In the genomic region with DNA sequence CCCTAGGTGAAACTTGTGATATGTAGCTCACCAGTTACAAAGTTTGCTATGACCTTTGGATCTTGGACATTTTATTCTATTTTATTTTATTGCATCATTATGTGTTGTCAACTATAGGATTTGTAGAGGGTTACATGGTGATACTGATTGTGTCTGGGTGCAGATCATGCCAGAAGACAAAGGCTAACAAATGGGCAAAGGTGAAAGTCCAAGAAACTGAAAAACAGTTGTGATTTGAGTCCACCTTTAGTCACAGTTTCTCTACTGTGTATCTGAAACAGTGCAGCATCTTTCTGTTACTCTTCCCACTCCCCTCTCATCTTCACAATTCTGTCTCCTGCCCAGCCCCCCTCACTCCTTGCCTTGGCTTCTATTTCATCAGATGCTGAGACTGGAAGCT, we compare ENCODE assay signal across 23 cellular contexts.
A peak's percentile ranks its signal among the peaks of the same experiment; 100 is the strongest.
DNase-seq lines count a peak whose midpoint lies in the region; ATAC-seq and TF ChIP-seq lines count a peak whose summit lies in the region.
"Had no signal": no experiment of that assay in that cellular context is flagged by ENCODE, and none has a peak within 500 bp of the region (broad histone marks: within the 10 kb centered on the region; RNA-seq: fewer than 3 reads in every experiment).

No MANE protein-coding gene starts in this region.

- H3K4me3 Mint-ChIP-seq in stimulated activated memory B cell treated with anti-CD40 and anti-IgM and Interleukin-4, amounts not matched to agents 10 μg/mL and 1 μg/mL and 100 μg/mL, for 72 hours = no peak overlapping the region
- H3K4me3 Mint-ChIP-seq: CD4-positive, alpha-beta T cell; HFFc6; IgD-negative memory B cell; T-cell had no signal

- H3K4me3 ChIP-seq in mucosa of descending colon = no peak overlapping the region
- H3K4me3 ChIP-seq in left lung = no peak overlapping the region
- H3K4me3 ChIP-seq: BLaER1 treated with 17β-estradiol and CSF1 and Interleukin-3, amounts not matched to agents 10 nM and 100 nM; HAP-1; SJCRH30 had no signal

- intact Hi-C loops in left colon (cut with DNase I, micrococcal nuclease) = no loop called here
- intact Hi-C loops in mucosa of descending colon (cut with DNase I, micrococcal nuclease) = no loop called here
- intact Hi-C loops in left lung (cut with DNase I) = no loop called here

- H3K27me3 ChIP-seq in left lung = no peaks in the 10 kb centered on the region
- H3K27me3 ChIP-seq: BLaER1 treated with 17β-estradiol and CSF1 and Interleukin-3, amounts not matched to agents 10 nM and 100 nM; SJCRH30 had no signal

- H3K4me1 Mint-ChIP-seq in stimulated activated memory B cell treated with anti-CD40 and anti-IgM and Interleukin-4, amounts not matched to agents 10 μg/mL and 1 μg/mL and 100 μg/mL, for 72 hours = no peaks in the 10 kb centered on the region
- H3K4me1 Mint-ChIP-seq: IgD-negative memory B cell, T-cell had no signal

- no peak overlapping the region for H3K27ac ChIP-seq in left lung
- H3K27ac ChIP-seq: BLaER1 treated with 17β-estradiol and CSF1 and Interleukin-3, amounts not matched to agents 10 nM and 100 nM; SJCRH30 had no signal

- no peak overlapping the region for H3K27ac Mint-ChIP-seq in stimulated activated memory B cell treated with anti-CD40 and anti-IgM and Interleukin-4, amounts not matched to agents 10 μg/mL and 1 μg/mL and 100 μg/mL, for 72 hours
- H3K27ac Mint-ChIP-seq: CD4-positive, alpha-beta T cell; HFFc6; IgD-negative memory B cell; T-cell had no signal

- H3K4me1 ChIP-seq in mucosa of descending colon (ENCODE audit: low read depth) (no peaks in the 10 kb centered on the region), left lung (no peaks in the 10 kb centered on the region)

- H3K9me3 Mint-ChIP-seq in stimulated activated memory B cell treated with anti-CD40 and anti-IgM and Interleukin-4, amounts not matched to agents 10 μg/mL and 1 μg/mL and 100 μg/mL, for 72 hours = no peaks in the 10 kb centered on the region
- H3K9me3 Mint-ChIP-seq: CD4-positive, alpha-beta T cell; HFFc6; IgD-negative memory B cell; T-cell had no signal

- no peaks in the 10 kb centered on the region for H3K36me3 Mint-ChIP-seq in stimulated activated memory B cell treated with anti-CD40 and anti-IgM and Interleukin-4, amounts not matched to agents 10 μg/mL and 1 μg/mL and 100 μg/mL, for 72 hours
- H3K36me3 Mint-ChIP-seq: T-cell had no signal

- no peak for TF ChIP-seq CTCF in mucosa of descending colon (IDR thresholded peaks at IDR 0.05)
- TF ChIP-seq CTCF in left lung (IDR thresholded peaks at IDR 0.05) = no peak

- DNase-seq in left colon (no peak), mucosa of descending colon (no peak), epidermal melanocyte (ENCODE audit: insufficient read length, low spot score) (no peak), left lung (no peak)
- DNase-seq: CD4-positive, alpha-beta T cell; GOT3; HFFc6; MV-4-11; NCI-H1105; NCI-H146; NCI-H1930; NCI-H2107; NCI-H524; NCI-H748 treated with DMSO at 0.1 percent for 48 hours; SJCRH30; T-cell had no signal

- H3K27me3 Mint-ChIP-seq in stimulated activated memory B cell treated with anti-CD40 and anti-IgM and Interleukin-4, amounts not matched to agents 10 μg/mL and 1 μg/mL and 100 μg/mL, for 72 hours = no peaks in the 10 kb centered on the region

- ATAC-seq in GM21390 (IDR thresholded peaks at IDR 0.05; ENCODE audit: unreplicated experiment) = peak; percentile 47
- peak; percentile 56 for ATAC-seq in HG02885 (IDR thresholded peaks at IDR 0.05; ENCODE audit: poor library complexity, unreplicated experiment)
- peak; percentile 99 for ATAC-seq in left colon
- peak; percentile 71 for ATAC-seq in mucosa of descending colon
- no peak for ATAC-seq in HG02763 (IDR thresholded peaks at IDR 0.05; ENCODE audit: unreplicated experiment)
- ATAC-seq in stimulated activated memory B cell treated with anti-CD40 and anti-IgM and Interleukin-4, amounts not matched to agents 10 μg/mL and 1 μg/mL and 100 μg/mL, for 72 hours = no peak
- no peak for ATAC-seq in left lung
- ATAC-seq: T-cell had no signal

- H3K36me3 ChIP-seq in mucosa of descending colon (ENCODE audit: low read depth) (no peaks in the 10 kb centered on the region), left lung (no peaks in the 10 kb centered on the region)
- H3K36me3 ChIP-seq: BLaER1 treated with 17β-estradiol and CSF1 and Interleukin-3, amounts not matched to agents 10 nM and 100 nM; HAP-1; SJCRH30 had no signal

- H3K9me3 ChIP-seq in mucosa of descending colon (no peaks in the 10 kb centered on the region), left lung (no peaks in the 10 kb centered on the region)
- H3K9me3 ChIP-seq: BLaER1 treated with 17β-estradiol and CSF1 and Interleukin-3, amounts not matched to agents 10 nM and 100 nM; HAP-1; SJCRH30 had no signal

Comparison
In these comparisons a context has a peak if more than half of its experiments do, and no peak if none do; other contexts are left out.
1. ATAC-seq: peak in GM21390 (single experiment), HG02885 (single experiment), left colon (single experiment) and mucosa of descending colon (single experiment); none in HG02763 (single experiment), stimulated activated memory B cell treated with anti-CD40 and anti-IgM and Interleukin-4, amounts not matched to agents 10 μg/mL and 1 μg/mL and 100 μg/mL, for 72 hours (single experiment) and left lung (single experiment).